29 cellular contexts compared by ENCODE assay signal in genomic region chrX:126836195-126836594, GRCh38. TPM values are rescaled to one million over a fixed set of nuclear protein-coding genes. Genes with fewer than 3 reads are reported as not detected.
"Had no signal": no experiment of that assay in that cellular context is flagged by ENCODE, and none has a peak within 500 bp of the region (broad histone marks: within the 10 kb centered on the region; RNA-seq: fewer than 3 reads in every experiment).

No MANE protein-coding gene starts in this region.

- DNase-seq: activated CD4-positive, alpha-beta memory T cell treated with anti-CD3 and anti-CD28 coated beads, Interleukin-2, amount 10 ng/mL, durations not matched to agents 7 days and 5 days; activated CD4-positive, alpha-beta T cell treated with anti-CD3 and anti-CD28 coated beads, Interleukin-2, amount 10 ng/mL, durations not matched to agents 24 days and 14 days; activated CD8-positive, alpha-beta memory T cell treated with anti-CD3 and anti-CD28 coated beads, Interleukin-2, amount 10 ng/mL, durations not matched to agents 7 days and 5 days; activated effector memory CD4-positive, alpha-beta T cell treated with anti-CD3 and anti-CD28 coated beads, Interleukin-2, amount 50 U/mL, for 16 hours; activated naive CD4-positive, alpha-beta T cell treated with anti-CD3 and anti-CD28 coated beads, Interleukin-2, amount 50 U/mL, for 16 hours; activated naive CD8-positive, alpha-beta T cell treated with anti-CD3 and anti-CD28 coated beads, Interleukin-2, amount 50 U/mL, for 24 hours; activated T-cell treated with anti-CD3 and anti-CD28 coated beads for 4 hours; cerebellar nuclear complex; effector CD4-positive, alpha-beta T cell; heart right ventricle; kidney glomerular epithelial cell; mesenchymal stem cell; mucosa of descending colon; nephron progenitor cell; pancreas; sigmoid colon; stimulated activated CD4-positive, alpha-beta T cell treated with anti-CD3 and anti-CD28 coated beads, Interleukin-4, amount 100 ng/mL, for 1 hour; stimulated activated naive CD4-positive, alpha-beta T cell treated with Interleukin-2 at 50 U/mL for 16 hours; thyroid gland had no signal

- H3K4me3 ChIP-seq: heart right ventricle, mucosa of descending colon, pancreas, sigmoid colon, smooth muscle cell, thyroid gland had no signal

- H3K4me1 ChIP-seq: heart right ventricle, pancreas, sigmoid colon, thyroid gland had no signal

- ATAC-seq: activated CD4-positive, CD25-positive, alpha-beta regulatory T cell treated with anti-CD3 and anti-CD28 coated beads, Interleukin-2, amount 50 U/mL, for 24 hours; activated CD8-positive, alpha-beta memory T cell treated with anti-CD3 and anti-CD28 coated beads, Interleukin-2, amount 10 ng/mL, durations not matched to agents 7 days and 5 days; activated naive CD8-positive, alpha-beta T cell treated with anti-CD3 and anti-CD28 coated beads, Interleukin-2, amount 50 U/mL, for 24 hours; mucosa of descending colon; pancreas; SK-N-SH treated with all-trans-retinoic acid at 6 μM for 48 hours had no signal

- H3K27me3 ChIP-seq: heart right ventricle, pancreas, sigmoid colon, thyroid gland had no signal

- H3K9me3 ChIP-seq: heart right ventricle, mucosa of descending colon, pancreas, sigmoid colon, thyroid gland had no signal

- H3K36me3 ChIP-seq: heart right ventricle, pancreas, sigmoid colon, thyroid gland had no signal

- H3K27ac ChIP-seq: heart right ventricle, pancreas, sigmoid colon, thyroid gland, VCaP had no signal

RNA-seq across cellular contexts. Expression of gene PRR32, which starts 16.7 kb away (rescaled TPM):
- total RNA-seq: activated CD4-positive, alpha-beta memory T cell treated with anti-CD3 and anti-CD28 coated beads, Interleukin-2, amount 10 ng/mL, durations not matched to agents 7 days and 5 days; activated CD4-positive, alpha-beta T cell treated with anti-CD3 and anti-CD28 coated beads, Interleukin-2, amount 10 ng/mL, durations not matched to agents 24 days and 14 days; activated CD8-positive, alpha-beta memory T cell treated with anti-CD3 and anti-CD28 coated beads, Interleukin-2, amount 10 ng/mL, durations not matched to agents 7 days and 5 days; epithelial cell of proximal tubule; fibroblast of villous mesenchyme; lower leg skin; mucosa of descending colon; pancreas; pulmonary artery endothelial cell; sigmoid colon; smooth muscle cell; T-helper 2 cell treated with Interferon-gamma antibody and Interleukin-4, amounts not matched to agents 100 ng/mL and 5 ng/mL, for 36 hours; thyroid gland; ureter had no signal
- polyA plus RNA-seq: pancreas, sigmoid colon, smooth muscle cell had no signal
